17 cellular contexts compared by ENCODE assay signal in genomic region chr1:184605941-184606340, GRCh38.
A peak's percentile ranks its signal among the peaks of the same experiment; 100 is the strongest.
DNase-seq lines count a peak whose midpoint lies in the region; ATAC-seq and TF ChIP-seq lines count a peak whose summit lies in the region.
"Had no signal": no experiment of that assay in that cellular context is flagged by ENCODE, and none has a peak within 500 bp of the region (broad histone marks: within the 10 kb centered on the region; RNA-seq: fewer than 3 reads in every experiment).

No MANE protein-coding gene starts in this region.

- ATAC-seq in GM18868 (IDR thresholded peaks at IDR 0.05; ENCODE audit: unreplicated experiment) (no peak), HG02840 (IDR thresholded peaks at IDR 0.05; ENCODE audit: low FRiP score, unreplicated experiment) (no peak)

- no peak overlapping the region for H3K4me2 ChIP-seq in hepatocyte

- no peak overlapping the region for H3K4me3 ChIP-seq in hepatocyte
- H3K4me3 ChIP-seq: HAP-1 had no signal

- H3K9me2 ChIP-seq in hepatocyte (replicated peaks; ENCODE audit: insufficient read depth): no peaks in the 10 kb centered on the region

- no peaks in the 10 kb centered on the region for H3K9me3 ChIP-seq in hepatocyte (ENCODE audit: low read depth)
- H3K9me3 ChIP-seq: HAP-1 had no signal

- no peak overlapping the region for H2AFZ ChIP-seq in hepatocyte

- no peaks in the 10 kb centered on the region for H3K4me1 ChIP-seq in hepatocyte (ENCODE audit: insufficient read depth)
- H3K4me1 ChIP-seq: HAP-1 had no signal

- no peaks in the 10 kb centered on the region for H4K20me1 ChIP-seq in hepatocyte (ENCODE audit: insufficient read depth, poor library complexity, severe bottlenecking)

- no peaks in the 10 kb centered on the region for H3K79me2 ChIP-seq in hepatocyte

- no peaks in the 10 kb centered on the region for H3K27me3 ChIP-seq in hepatocyte

- WGBS in hepatocyte (ENCODE audit: low lambda C conversion rate, missing lambda C conversion rate): 84% methylated on average over 4 of the region's 4 CpGs

- peak; percentile 17 for DNase-seq in ELR (ENCODE audit: low read depth)
- DNase-seq in amniotic epithelial cell (ENCODE audit: low read depth): peak; percentile 37
- DNase-seq in hepatocyte (ENCODE audit: low spot score): peak; percentile 23
- peak; percentile 80 for DNase-seq in renal cortical epithelial cell (ENCODE audit: low read depth)
- DNase-seq in GM20000 (ENCODE audit: low spot score): no peak
- no peak for DNase-seq in NCI-H524 (lab: John Stamatoyannopoulos, UW)
- DNase-seq: C1 segment of cervical spinal cord, DMS 273 treated with DMSO at 0.1 percent for 48 hours, NCI-H1048, NCI-H146, NCI-H2107, NCI-H345, NCI-H748 treated with DMSO at 0.1 percent for 48 hours, Right ventricle myocardium superior had no signal

- H3K27ac ChIP-seq in hepatocyte: peak overlapping the region; percentile 18

- no peak for TF ChIP-seq CTCF in hepatocyte (IDR thresholded peaks at IDR 0.05; ENCODE audit: poor library complexity)
- TF ChIP-seq CTCF in GM20000 (IDR thresholded peaks at IDR 0.05; ENCODE audit: extremely low read depth, missing control alignments): no peak

- H3K36me3 ChIP-seq in hepatocyte (replicated peaks; ENCODE audit: insufficient read depth, low read depth): no peaks in the 10 kb centered on the region
- H3K36me3 ChIP-seq: HAP-1 had no signal

Comparison
In these comparisons a context has a peak if more than half of its experiments do, and no peak if none do; other contexts are left out.
1. DNase-seq: peak in ELR (single experiment), amniotic epithelial cell (single experiment), hepatocyte (single experiment) and renal cortical epithelial cell (single experiment); none in GM20000 (single experiment) and NCI-H524 (0 of 2).